ENCODE assay signal across 8 cellular contexts in the genomic region with DNA sequence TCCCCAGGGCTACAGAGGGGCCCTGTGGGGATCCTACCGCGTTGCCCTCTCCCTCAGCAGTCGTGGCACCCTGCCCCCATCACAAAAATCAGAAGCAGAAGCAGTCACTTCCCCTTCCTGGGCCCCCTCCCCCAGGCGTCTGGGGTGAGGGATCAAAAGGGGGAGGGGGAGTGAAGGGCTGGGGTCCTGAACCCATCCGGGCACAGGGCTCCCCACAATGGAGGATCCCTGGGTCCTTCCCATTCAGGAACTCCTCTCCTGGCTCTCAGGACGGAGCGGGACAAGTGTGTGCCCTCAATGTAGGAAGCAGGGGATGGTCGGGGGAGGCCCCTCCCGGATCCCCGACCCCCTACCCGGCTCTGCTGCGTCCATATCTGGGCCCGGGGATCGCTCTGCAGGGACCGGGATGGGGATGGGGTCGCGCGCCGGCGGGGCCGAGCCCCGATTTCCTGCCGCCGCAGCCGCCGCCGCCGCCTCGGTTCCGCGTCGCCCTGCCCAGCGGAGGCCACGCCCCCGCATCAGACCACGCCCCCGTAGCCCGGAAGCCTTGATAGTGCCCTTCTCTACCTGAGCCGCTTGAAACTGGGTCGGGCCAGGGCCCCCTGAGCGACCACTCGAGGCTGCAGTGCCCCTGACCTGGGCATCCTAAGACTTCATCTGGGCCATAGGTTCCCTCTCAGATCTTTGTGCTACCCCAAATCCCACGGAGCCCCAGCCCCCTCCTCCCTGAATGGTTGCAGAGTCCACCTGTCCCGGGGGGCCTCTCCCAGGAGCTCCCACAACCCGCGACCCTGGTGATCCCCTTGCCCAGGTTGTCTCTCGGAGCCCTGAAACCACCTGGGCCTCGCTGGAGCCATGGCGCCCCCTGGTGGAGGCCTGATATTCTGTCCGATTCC. TPM values are rescaled to one million over a fixed set of nuclear protein-coding genes. Genes with fewer than 3 reads are reported as not detected.
DNase-seq lines count a peak whose midpoint lies in the region; ATAC-seq and TF ChIP-seq lines count a peak whose summit lies in the region.

GMIP (minus strand) TSS at position 500 of the 896 bp plus-strand sequence; CDS start at position 372, 128 bp downstream.

- peaks cover 30% of the 10 kb centered on the region for H3K36me3 Mint-ChIP-seq in activated CD4-positive, alpha-beta memory T cell treated with anti-CD3 and anti-CD28 coated beads for 36 hours
- H3K36me3 Mint-ChIP-seq in memory B cell, result peaks cover 20% of the 10 kb centered on the region

- H3K27ac ChIP-seq in AG04450 (ENCODE audit: low read depth, low read length), result peak within 1 kb of the TSS; percentile 21

- H3K27ac Mint-ChIP-seq in activated CD4-positive, alpha-beta memory T cell treated with anti-CD3 and anti-CD28 coated beads for 36 hours, result peak within 1 kb of the TSS; percentile 98
- H3K27ac Mint-ChIP-seq in memory B cell, result peak within 1 kb of the TSS; percentile 97

- POLR2A ChIA-PET in AG04450 (lab: Yijun Ruan, JAX), result no interaction called here
- POLR2A ChIA-PET in activated CD4-positive, alpha-beta memory T cell treated with anti-CD3 and anti-CD28 coated beads for 36 hours (lab: Charles Lee), result interaction anchor here (1.1 to 1.5 kb wide), 4 partner anchors 15 to 111 kb away, joined by 3 to 8 read pairs (median 4); partner anchors contain the start of gene ATP13A1

- peak; percentile 64 for ATAC-seq in GM18867 (IDR thresholded peaks at IDR 0.05; ENCODE audit: unreplicated experiment)
- peak; percentile 77 for ATAC-seq in HG03108 (IDR thresholded peaks at IDR 0.05; ENCODE audit: unreplicated experiment)
- peak; percentile 90 for ATAC-seq in memory B cell (ENCODE audit: low read depth)

- intact Hi-C loops in activated CD4-positive, alpha-beta memory T cell treated with anti-CD3 and anti-CD28 coated beads for 36 hours (cut with micrococcal nuclease), result loop anchor here (1.0 to 2.0 kb wide), 5 partner anchors 17 to 111 kb away; no protein-coding TSS in a partner anchor

- H3K9me3 ChIP-seq in AG04450 (ENCODE audit: control insufficient read depth, insufficient read depth, low read length), result no peaks in the 10 kb centered on the region

- TF ChIP-seq CTCF in AG04450 (IDR thresholded peaks at IDR 0.05; ENCODE audit: low read depth, low read length), result peak; percentile 88

- no peaks in the 10 kb centered on the region for H3K9me3 Mint-ChIP-seq in activated CD4-positive, alpha-beta memory T cell treated with anti-CD3 and anti-CD28 coated beads for 36 hours
- H3K9me3 Mint-ChIP-seq in memory B cell, result no peaks in the 10 kb centered on the region

- no peaks in the 10 kb centered on the region for H3K27me3 ChIP-seq in AG04450 (ENCODE audit: control insufficient read depth, insufficient read depth, low read length)

- DNase-seq in AG04450 (ENCODE audit: low read depth, low spot score), result no peak
- DNase-seq in NCI-H774 (lab: John Stamatoyannopoulos, UW), result peak; percentile 39
- DNase-seq in activated CD4-positive, alpha-beta memory T cell treated with anti-CD3 and anti-CD28 coated beads for 36 hours, result peak; percentile 89
- peak; percentile 83 for DNase-seq in effector CD4-positive, alpha-beta T cell
- peak; percentile 89 to 91 for DNase-seq in memory B cell (ENCODE audit: low spot score in 2 of 2)
- peak; percentile 84 for DNase-seq in stimulated activated CD8-positive, alpha-beta memory T cell treated with anti-CD3 and anti-CD28 coated beads, Interleukin-15, amount 100 ng/mL, for 1 hour (ENCODE audit: low read depth)

- no peaks in the 10 kb centered on the region for H3K27me3 Mint-ChIP-seq in activated CD4-positive, alpha-beta memory T cell treated with anti-CD3 and anti-CD28 coated beads for 36 hours
- H3K27me3 Mint-ChIP-seq in memory B cell, result no peaks in the 10 kb centered on the region

- H3K4me3 Mint-ChIP-seq in activated CD4-positive, alpha-beta memory T cell treated with anti-CD3 and anti-CD28 coated beads for 36 hours, result peak within 1 kb of the TSS; percentile 99
- H3K4me3 Mint-ChIP-seq in memory B cell, result peak within 1 kb of the TSS; percentile 98

- H3K4me3 ChIP-seq in AG04450 (ENCODE audit: low read depth, low read length), result peak within 1 kb of the TSS; percentile 88

- H3K4me1 Mint-ChIP-seq in activated CD4-positive, alpha-beta memory T cell treated with anti-CD3 and anti-CD28 coated beads for 36 hours (ENCODE audit: low read depth), result peaks cover 12% of the 10 kb centered on the region
- peaks cover 17% of the 10 kb centered on the region for H3K4me1 Mint-ChIP-seq in memory B cell

- CTCF ChIA-PET in AG04450 (lab: Charles Lee), result interaction anchor here (0.6 to 3.1 kb wide), 15 partner anchors 9 to 113 kb away, joined by 3 to 94 read pairs (median 5); partner anchors contain the start of genes CILP2 and YJEFN3
- CTCF ChIA-PET in activated CD4-positive, alpha-beta memory T cell treated with anti-CD3 and anti-CD28 coated beads for 36 hours (lab: Charles Lee), result interaction anchor here (0.5 to 3.8 kb wide), 27 partner anchors 9 to 317 kb away, joined by 3 to 65 read pairs (median 4); partner anchors contain the start of genes NDUFA13, YJEFN3 and ZNF101

RNA-seq across cellular contexts. Expression of gene GMIP, which starts in this region (rescaled TPM):
- polyA plus RNA-seq in AG04450 (2011; rRNA removed), result 3.1 and 3.8 TPM in 2 replicates
- polyA minus RNA-seq in AG04450 (2011; rRNA and poly(A)+ RNA removed), result 4.7 and 4.9 TPM in 2 replicates
- 10 to 100 TPM; 78.6 to 79.4 TPM for total RNA-seq in activated CD4-positive, alpha-beta memory T cell treated with anti-CD3 and anti-CD28 coated beads for 36 hours
